16 cellular contexts compared by ENCODE assay signal in the genomic region with DNA sequence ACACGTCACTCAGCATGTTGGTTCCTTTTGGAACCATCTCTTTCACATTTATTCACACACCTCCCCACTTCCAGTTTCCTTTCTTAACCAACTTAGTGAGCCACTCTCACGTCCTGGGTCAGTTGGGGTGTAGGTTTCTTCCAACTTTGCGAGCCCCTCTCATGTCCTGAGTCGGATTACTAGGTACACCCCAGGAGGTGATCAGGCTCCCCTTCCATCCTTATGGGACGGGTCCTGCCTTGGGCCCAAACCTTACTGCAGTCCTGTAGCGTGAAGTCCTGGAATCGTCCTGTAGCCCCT. TPM values are rescaled to one million over a fixed set of nuclear protein-coding genes. Genes with fewer than 3 reads are reported as not detected.
A peak's percentile ranks its signal among the peaks of the same experiment; 100 is the strongest.
DNase-seq lines count a peak whose midpoint lies in the region; ATAC-seq and TF ChIP-seq lines count a peak whose summit lies in the region.
"Had no signal": no experiment of that assay in that cellular context is flagged by ENCODE, and none has a peak within 500 bp of the region (broad histone marks: within the 10 kb centered on the region; RNA-seq: fewer than 3 reads in every experiment).

No MANE protein-coding gene starts in this region.

- H3K4me3 Mint-ChIP-seq in type B pancreatic cell: peak overlapping the region; percentile 80
- H3K4me3 Mint-ChIP-seq in CD4-positive, alpha-beta T cell: no peak overlapping the region
- H3K4me3 Mint-ChIP-seq: activated naive CD4-positive, alpha-beta T cell treated with anti-CD3 and anti-CD28 coated beads for 36 hours; neural progenitor cell; stimulated activated naive CD8-positive, alpha-beta T cell treated with anti-CD3 and anti-CD28 coated beads, Interleukin-15, amount 100 ng/mL, for 72 hours had no signal

- peaks cover 7% of the 10 kb centered on the region for H3K4me1 Mint-ChIP-seq in type B pancreatic cell (ENCODE audit: unreplicated experiment)
- H3K4me1 Mint-ChIP-seq in CD4-positive, alpha-beta T cell (ENCODE audit: low read depth): peaks cover 16% of the 10 kb centered on the region
- H3K4me1 Mint-ChIP-seq: neural progenitor cell had no signal

- ATAC-seq in heart right ventricle (peak in 1 of 8 donors; percentile 3), left ventricle myocardium superior (no peak), HG02970 (IDR thresholded peaks at IDR 0.05; ENCODE audit: low FRiP score, unreplicated experiment) (no peak)
- no peak for ATAC-seq in CD4-positive, alpha-beta T cell (ENCODE audit: poor library complexity)
- ATAC-seq: stimulated activated naive CD8-positive, alpha-beta T cell treated with anti-CD3 and anti-CD28 coated beads, Interleukin-15, amount 100 ng/mL, for 72 hours had no signal

- H3K27me3 Mint-ChIP-seq in type B pancreatic cell: no peaks in the 10 kb centered on the region
- no peaks in the 10 kb centered on the region for H3K27me3 Mint-ChIP-seq in CD4-positive, alpha-beta T cell
- H3K27me3 Mint-ChIP-seq: stimulated activated naive CD8-positive, alpha-beta T cell treated with anti-CD3 and anti-CD28 coated beads, Interleukin-15, amount 100 ng/mL, for 72 hours had no signal

- peaks cover 13% of the 10 kb centered on the region for H3K79me2 ChIP-seq in parathyroid adenoma

- intact Hi-C loops in heart right ventricle (cut with DNase I): loop anchor here in 1 of 10 donors (10.0 kb wide), 1 partner anchor 84 kb away; no protein-coding TSS in a partner anchor
- intact Hi-C loops in left ventricle myocardium superior (cut with micrococcal nuclease): no loop called here
- intact Hi-C loops in CD4-positive, alpha-beta T cell (cut with DNase I, micrococcal nuclease): no loop called here

- H3K36me3 ChIP-seq in heart right ventricle: peaks cover 0 to 15% (median 0%) of the 10 kb centered on the region in 9 donors
- H3K36me3 ChIP-seq in brain microvascular endothelial cell (replicated peaks): peaks cover 23% of the 10 kb centered on the region
- no peaks in the 10 kb centered on the region for H3K36me3 ChIP-seq in parathyroid adenoma (ENCODE audit: control insufficient read depth, insufficient read depth, low read length)

- H3K27ac ChIP-seq in heart right ventricle (peak overlapping the region in 8 of 10 donors; percentile 24 to 86 (median 62)), brain microvascular endothelial cell (peak overlapping the region; percentile 97), parathyroid adenoma (peak overlapping the region; percentile 85)
- no peak overlapping the region for H3K27ac ChIP-seq in CD4-positive, alpha-beta T cell (ENCODE audit: low read depth, low read length)
- H3K27ac ChIP-seq: foreskin keratinocyte, neural progenitor cell had no signal

- POLR2A ChIA-PET in CD4-positive, alpha-beta T cell (lab: Charles Lee): no interaction called here

- in situ Hi-C loops in brain microvascular endothelial cell (cut with HindIII; ENCODE audit: low pct_ligation_motif_present, low sequenced_read_pairs): no loop called here

- 98% methylated on average over 7 of the region's 7 CpGs for WGBS in heart right ventricle, 2 donors

- H2AFZ ChIP-seq in parathyroid adenoma: no peak overlapping the region
- H2AFZ ChIP-seq: neural progenitor cell had no signal

- no peak overlapping the region for H3K4me2 ChIP-seq in parathyroid adenoma (ENCODE audit: low read length)
- H3K4me2 ChIP-seq: neural progenitor cell had no signal

- H3K9ac ChIP-seq in parathyroid adenoma: no peak overlapping the region
- H3K9ac ChIP-seq: neural progenitor cell had no signal

- TF ChIP-seq CTCF in heart right ventricle (IDR thresholded peaks at IDR 0.05) (no peak), brain microvascular endothelial cell (IDR thresholded peaks at IDR 0.05; ENCODE audit: low read depth, low read length, missing control alignments) (no peak), parathyroid adenoma (IDR thresholded peaks at IDR 0.05) (no peak), type B pancreatic cell (conservative IDR thresholded peaks at IDR 0.05) (no peak)
- no peak for TF ChIP-seq CTCF in CD4-positive, alpha-beta T cell (IDR thresholded peaks at IDR 0.05)

- H3K36me3 Mint-ChIP-seq in type B pancreatic cell: peaks cover 75% of the 10 kb centered on the region
- peaks cover 84% of the 10 kb centered on the region for H3K36me3 Mint-ChIP-seq in CD4-positive, alpha-beta T cell (ENCODE audit: low read depth)

- H3K9me3 Mint-ChIP-seq in type B pancreatic cell: peaks cover 45% of the 10 kb centered on the region
- H3K9me3 Mint-ChIP-seq in CD4-positive, alpha-beta T cell: peaks cover 28% of the 10 kb centered on the region

- H3K9me3 ChIP-seq in heart right ventricle (peaks cover 0 to 81% (median 0%) of the 10 kb centered on the region in 11 donors), parathyroid adenoma (ENCODE audit: control insufficient read depth, low read length) (no peaks in the 10 kb centered on the region)
- H3K9me3 ChIP-seq in CD4-positive, alpha-beta T cell (ENCODE audit: control insufficient read depth, low read length): peaks cover 70% of the 10 kb centered on the region

- H3K27ac Mint-ChIP-seq in type B pancreatic cell: peak overlapping the region; percentile 90
- H3K27ac Mint-ChIP-seq in CD4-positive, alpha-beta T cell: no peak overlapping the region
- H3K27ac Mint-ChIP-seq: activated naive CD4-positive, alpha-beta T cell treated with anti-CD3 and anti-CD28 coated beads for 36 hours; neural progenitor cell; stimulated activated naive CD8-positive, alpha-beta T cell treated with anti-CD3 and anti-CD28 coated beads, Interleukin-15, amount 100 ng/mL, for 72 hours had no signal

- DNase-seq in heart right ventricle (no peak), left ventricle myocardium superior (no peak), brain microvascular endothelial cell (no peak), type B pancreatic cell (ENCODE audit: extremely low spot score, unreplicated experiment) (no peak), NCI-H1694 treated with DMSO at 0.1 percent for 48 hours (lab: John Stamatoyannopoulos, UW) (no peak)
- no peak for DNase-seq in CD4-positive, alpha-beta T cell
- DNase-seq: activated CD8-positive, alpha-beta memory T cell treated with anti-CD3 and anti-CD28 coated beads, Interleukin-2, amount 50 U/mL, for 4 hours; activated naive CD4-positive, alpha-beta T cell treated with anti-CD3 and anti-CD28 coated beads for 36 hours; effector CD4-positive, alpha-beta T cell; NCI-H2081 treated with DMSO at 0.1 percent for 48 hours; NCI-H524 treated with DMSO at 0.1 percent for 48 hours; stimulated activated naive CD8-positive, alpha-beta T cell treated with anti-CD3 and anti-CD28 coated beads, Interleukin-15, amount 100 ng/mL, for 72 hours had no signal

- H3K27me3 ChIP-seq in heart right ventricle: no peaks in the 10 kb centered on the region
- no peaks in the 10 kb centered on the region for H3K27me3 ChIP-seq in brain microvascular endothelial cell (replicated peaks)
- H3K27me3 ChIP-seq in parathyroid adenoma (ENCODE audit: control insufficient read depth, insufficient read depth, low read length): no peaks in the 10 kb centered on the region
- H3K27me3 ChIP-seq in CD4-positive, alpha-beta T cell (ENCODE audit: control insufficient read depth, insufficient read depth, low read length): no peaks in the 10 kb centered on the region
- H3K27me3 ChIP-seq: foreskin keratinocyte, neural progenitor cell had no signal

- H3K4me1 ChIP-seq in heart right ventricle (peaks cover 0 to 61% (median 26%) of the 10 kb centered on the region in 9 donors), parathyroid adenoma (peaks cover 21% of the 10 kb centered on the region)
- H3K4me1 ChIP-seq: foreskin keratinocyte, neural progenitor cell had no signal

- H3K4me3 ChIP-seq in heart right ventricle: no peak overlapping the region
- no peak overlapping the region for H3K4me3 ChIP-seq in brain microvascular endothelial cell (ENCODE audit: low read depth, low read length)
- no peak overlapping the region for H3K4me3 ChIP-seq in parathyroid adenoma (ENCODE audit: low read depth, low read length)
- H3K4me3 ChIP-seq: neural progenitor cell had no signal

- CTCF ChIA-PET in CD4-positive, alpha-beta T cell (lab: Charles Lee): no interaction called here

RNA-seq across cellular contexts. Expression of a gene that starts 7.7 kb away (rescaled TPM):
- 1 to 10 TPM; 4.6 to 9.3 (median 6.7) TPM for total RNA-seq in heart right ventricle
- polyA plus RNA-seq in heart right ventricle: 1 to 10 TPM; 2.0 to 3.0 TPM
- 5.8 TPM for total RNA-seq in left ventricle myocardium superior
- total RNA-seq in type B pancreatic cell (ENCODE audit: low replicate concordance): 22.9 and 31.6 TPM in 2 replicates
- total RNA-seq in CD4-positive, alpha-beta T cell: 10 to 100 TPM; 16.6 to 17.2 TPM

RNA-seq across cellular contexts. Expression of a gene that starts 8.0 kb away (rescaled TPM):
- total RNA-seq in heart right ventricle (1 to 10 TPM; 2.1 to 4.6 (median 3.1) TPM), left ventricle myocardium superior (2.8 TPM), type B pancreatic cell (ENCODE audit: low replicate concordance) (18.8 and 24.4 TPM in 2 replicates)
- 1 to 10 TPM; 1.8 to 8.3 TPM for polyA plus RNA-seq in heart right ventricle
- total RNA-seq in CD4-positive, alpha-beta T cell: 1 to 10 TPM; 1.9 to 2.2 TPM
